Comparison of ENCODE assay signal across 8 cellular contexts in the genomic region with DNA sequence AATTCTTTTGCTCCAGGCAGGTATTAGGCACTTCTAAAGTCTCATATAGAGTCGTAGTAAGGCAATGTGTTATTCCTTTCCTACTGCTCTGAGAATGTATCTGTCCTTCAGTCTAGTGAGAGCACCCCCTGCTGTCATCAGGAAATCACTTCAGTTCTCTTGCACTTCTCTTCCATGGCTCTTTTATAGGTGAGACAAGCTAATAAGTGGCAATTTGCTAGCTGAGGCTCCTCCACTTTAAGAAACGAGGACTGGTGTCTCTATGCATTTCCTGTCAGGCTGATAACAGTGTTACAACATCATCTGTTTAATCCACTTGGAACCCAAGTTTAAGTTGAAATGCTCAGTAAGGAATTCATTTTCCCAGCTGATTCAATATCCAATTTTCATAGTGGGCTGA.
DNase-seq lines count a peak whose midpoint lies in the region; ATAC-seq and TF ChIP-seq lines count a peak whose summit lies in the region.

No MANE protein-coding gene starts in this region.

- intact Hi-C loops in IMR-90 (cut with micrococcal nuclease) = loop anchor here (1.0 to 10.0 kb wide), 5 partner anchors 323 to 1598 kb away; no protein-coding TSS in a partner anchor

- H3K4me2 ChIP-seq in IMR-90 (ENCODE audit: low read depth, low read length) = no peak overlapping the region

- H2BK15ac ChIP-seq in IMR-90 (ENCODE audit: low read depth, low read length) = no peak overlapping the region

- H3K4me1 ChIP-seq in IMR-90 (ENCODE audit: control insufficient read depth, insufficient read depth, low read length) = no peaks in the 10 kb centered on the region
- no peaks in the 10 kb centered on the region for H3K4me1 ChIP-seq in iPS DF 6.9 (ENCODE audit: control insufficient read depth, insufficient read depth, low read length)
- H3K4me1 ChIP-seq in suprapubic skin = no peaks in the 10 kb centered on the region

- H3K79me1 ChIP-seq in IMR-90 (ENCODE audit: low read depth in 1 of 2, low read length in 2 of 2) = no peaks in the 10 kb centered on the region

- no peaks in the 10 kb centered on the region for H3K36me3 ChIP-seq in IMR-90 (ENCODE audit: control insufficient read depth, insufficient read depth, low read length)
- no peaks in the 10 kb centered on the region for H3K36me3 ChIP-seq in iPS DF 6.9 (ENCODE audit: control insufficient read depth, insufficient read depth, low read length)
- H3K36me3 ChIP-seq in suprapubic skin = no peaks in the 10 kb centered on the region

- no peak overlapping the region for H4K5ac ChIP-seq in IMR-90 (ENCODE audit: low read depth, low read length)

- H3K9me3 ChIP-seq in IMR-90 (ENCODE audit: control insufficient read depth, insufficient read depth, low read length) (no peaks in the 10 kb centered on the region), iPS DF 6.9 (ENCODE audit: control insufficient read depth, insufficient read depth, low read length) (no peaks in the 10 kb centered on the region), suprapubic skin (no peaks in the 10 kb centered on the region)

- H4K91ac ChIP-seq in IMR-90 (ENCODE audit: insufficient read depth, low read depth, low read length) = no peak overlapping the region

- H3K27ac ChIP-seq in IMR-90 (ENCODE audit: insufficient read depth, low read length) = no peak overlapping the region
- no peak overlapping the region for H3K27ac ChIP-seq in iPS DF 6.9 (ENCODE audit: low read length)
- no peak overlapping the region for H3K27ac ChIP-seq in suprapubic skin

- dilution Hi-C loops in IMR-90 (cut with HindIII; ENCODE audit: low sequenced_read_pairs, unreplicated experiment) = no loop called here

- WGBS in IMR-90 (ENCODE audit: extremely low coverage in 2 of 2, insufficient read length in 1 of 2), 2 experiments = 60% methylated on average over 2 of the region's 2 CpGs; no CpG with 5 or more reads in 1 of the 2 experiments
- WGBS in iPS DF 6.9 (ENCODE audit: insufficient coverage, insufficient read length) = no CpG with 5 or more reads among the region's 2 CpGs
- WGBS in suprapubic skin = 30% methylated on average over 2 of the region's 2 CpGs

- H3K27me3 Mint-ChIP-seq in activated naive CD8-positive, alpha-beta T cell treated with anti-CD3 and anti-CD28 coated beads for 36 hours = no peaks in the 10 kb centered on the region
- H3K27me3 Mint-ChIP-seq in T-helper 2 cell treated with Interferon-gamma antibody and Interleukin-4, amounts not matched to agents 5 μg/mL and 100 μg/mL, for 36 hours (ENCODE audit: low read depth) = no peaks in the 10 kb centered on the region

- TF ChIP-seq POLR2A in IMR-90 (IDR thresholded peaks at IDR 0.05; ENCODE audit: low read depth, low read length) (no peak), suprapubic skin (IDR thresholded peaks at IDR 0.05) (no peak)

- no peaks in the 10 kb centered on the region for H4K20me1 ChIP-seq in IMR-90 (ENCODE audit: insufficient read depth, low read length)

- H3K36me3 Mint-ChIP-seq in activated naive CD8-positive, alpha-beta T cell treated with anti-CD3 and anti-CD28 coated beads for 36 hours = no peaks in the 10 kb centered on the region
- no peaks in the 10 kb centered on the region for H3K36me3 Mint-ChIP-seq in T-helper 2 cell treated with Interferon-gamma antibody and Interleukin-4, amounts not matched to agents 5 μg/mL and 100 μg/mL, for 36 hours (ENCODE audit: low read depth)

- no peak for TF ChIP-seq EP300 in suprapubic skin (IDR thresholded peaks at IDR 0.05)

- H2AK9ac ChIP-seq in IMR-90 (replicated peaks; ENCODE audit: low read depth, low read length, poor library complexity) = no peak overlapping the region

- H3K27me3 ChIP-seq in IMR-90 (ENCODE audit: control insufficient read depth, insufficient read depth, low read length) (no peaks in the 10 kb centered on the region), iPS DF 6.9 (ENCODE audit: control insufficient read depth, insufficient read depth, low read length) (no peaks in the 10 kb centered on the region), suprapubic skin (no peaks in the 10 kb centered on the region)

- ATAC-seq in GM21367 (IDR thresholded peaks at IDR 0.05; ENCODE audit: unreplicated experiment) = peak; percentile 82
- ATAC-seq in IMR-90 (ENCODE audit: low read depth) = peak; percentile 61; the same call in 1 of the 2 replicates

- in situ Hi-C loops in IMR-90 (cut with MboI; ENCODE audit: low sequenced_read_pairs) = loop anchor here (25.0 kb wide), 1 partner anchor 818 kb away; no protein-coding TSS in a partner anchor

- no peak overlapping the region for H2BK20ac ChIP-seq in IMR-90 (ENCODE audit: low read depth, low read length)

- POLR2A ChIA-PET in IMR-90 (lab: Charles Lee; ENCODE audit: unreplicated experiment) = no interaction called here

- H3K14ac ChIP-seq in IMR-90 (replicated peaks; ENCODE audit: low read depth, low read length) = no peak overlapping the region

- H3K18ac ChIP-seq in IMR-90 (ENCODE audit: low read depth, low read length) = no peak overlapping the region

- no peak overlapping the region for H2BK120ac ChIP-seq in IMR-90 (ENCODE audit: low read depth, low read length)

- no peak overlapping the region for H3K23ac ChIP-seq in IMR-90 (ENCODE audit: low read depth, low read length)

- H3K4me3 Mint-ChIP-seq in activated naive CD8-positive, alpha-beta T cell treated with anti-CD3 and anti-CD28 coated beads for 36 hours = no peak overlapping the region
- H3K4me3 Mint-ChIP-seq in T-helper 2 cell treated with Interferon-gamma antibody and Interleukin-4, amounts not matched to agents 5 μg/mL and 100 μg/mL, for 36 hours = no peak overlapping the region

- H3K9me3 Mint-ChIP-seq in activated naive CD8-positive, alpha-beta T cell treated with anti-CD3 and anti-CD28 coated beads for 36 hours = no peaks in the 10 kb centered on the region
- H3K9me3 Mint-ChIP-seq in T-helper 2 cell treated with Interferon-gamma antibody and Interleukin-4, amounts not matched to agents 5 μg/mL and 100 μg/mL, for 36 hours = no peaks in the 10 kb centered on the region

- peak; percentile 58 for TF ChIP-seq RAD21 in IMR-90 (IDR thresholded peaks at IDR 0.05; ENCODE audit: low read length)

- DNase-seq in EL (peak; percentile 44), IMR-90 (peak; percentile 59), SW480 (ENCODE audit: low spot score) (peak; percentile 44), iPS DF 6.9 (ENCODE audit: low read depth, low spot score) (peak; percentile 16), suprapubic skin (ENCODE audit: low spot score in 2 of 2) (no peak)
- no peak for DNase-seq in activated naive CD8-positive, alpha-beta T cell treated with anti-CD3 and anti-CD28 coated beads for 36 hours
- no peak for DNase-seq in T-helper 2 cell treated with Interferon-gamma antibody and Interleukin-4, amounts not matched to agents 5 μg/mL and 100 μg/mL, for 36 hours (ENCODE audit: low spot score)

- peak; percentile 53 for TF ChIP-seq CTCF in IMR-90 (conservative IDR thresholded peaks at IDR 0.05; ENCODE audit: low read depth, low read length)
- peak in 1 of 2 donors; percentile 9 for TF ChIP-seq CTCF in suprapubic skin (IDR thresholded peaks at IDR 0.05)

- no peak overlapping the region for H3K4ac ChIP-seq in IMR-90 (ENCODE audit: low read depth, low read length)

- H3K27ac Mint-ChIP-seq in activated naive CD8-positive, alpha-beta T cell treated with anti-CD3 and anti-CD28 coated beads for 36 hours = no peak overlapping the region
- no peak overlapping the region for H3K27ac Mint-ChIP-seq in T-helper 2 cell treated with Interferon-gamma antibody and Interleukin-4, amounts not matched to agents 5 μg/mL and 100 μg/mL, for 36 hours

- CTCF ChIA-PET in IMR-90 (lab: Yijun Ruan, JAX) = interaction anchor here (0.7 to 2.6 kb wide), 6 partner anchors 8 to 1252 kb away, joined by 3 to 10 read pairs (median 4); no protein-coding TSS in a partner anchor

- H3K4me3 ChIP-seq in IMR-90 (ENCODE audit: insufficient read depth, low read depth, low read length) (no peak overlapping the region), iPS DF 6.9 (ENCODE audit: low read length) (no peak overlapping the region), suprapubic skin (no peak overlapping the region)

- no peak overlapping the region for H3K56ac ChIP-seq in IMR-90 (ENCODE audit: extremely low read depth, insufficient read depth, low read length)

- no peak overlapping the region for H2AFZ ChIP-seq in IMR-90 (replicated peaks; ENCODE audit: low read length, poor library complexity)

- H2AK5ac ChIP-seq in IMR-90 (ENCODE audit: low read depth, low read length) = no peak overlapping the region

- H3K9ac ChIP-seq in IMR-90 (ENCODE audit: low read depth, low read length) = no peak overlapping the region

- H3K9me1 ChIP-seq in IMR-90 (ENCODE audit: insufficient read depth, low read length) = no peaks in the 10 kb centered on the region

- no peaks in the 10 kb centered on the region for H3K4me1 Mint-ChIP-seq in activated naive CD8-positive, alpha-beta T cell treated with anti-CD3 and anti-CD28 coated beads for 36 hours
- H3K4me1 Mint-ChIP-seq in T-helper 2 cell treated with Interferon-gamma antibody and Interleukin-4, amounts not matched to agents 5 μg/mL and 100 μg/mL, for 36 hours (ENCODE audit: low read depth) = no peaks in the 10 kb centered on the region

- no peak overlapping the region for H2BK5ac ChIP-seq in IMR-90 (ENCODE audit: low read depth, low read length, poor library complexity, severe bottlenecking)

- BruUV-seq in IMR-90 (replicated peaks; lab: Mats Ljungman, UMichigan) = no TSS peak

- no peak overlapping the region; a peak in 1 of 4 replicates for H4K8ac ChIP-seq in IMR-90 (ENCODE audit: low read depth in 2 of 2, low read length in 2 of 2)

TF ChIP-seq in IMR-90, 13 proteins besides CTCF, POLR2A, EP300 and RAD21:
- TF ChIP-seq, protein P1, sequence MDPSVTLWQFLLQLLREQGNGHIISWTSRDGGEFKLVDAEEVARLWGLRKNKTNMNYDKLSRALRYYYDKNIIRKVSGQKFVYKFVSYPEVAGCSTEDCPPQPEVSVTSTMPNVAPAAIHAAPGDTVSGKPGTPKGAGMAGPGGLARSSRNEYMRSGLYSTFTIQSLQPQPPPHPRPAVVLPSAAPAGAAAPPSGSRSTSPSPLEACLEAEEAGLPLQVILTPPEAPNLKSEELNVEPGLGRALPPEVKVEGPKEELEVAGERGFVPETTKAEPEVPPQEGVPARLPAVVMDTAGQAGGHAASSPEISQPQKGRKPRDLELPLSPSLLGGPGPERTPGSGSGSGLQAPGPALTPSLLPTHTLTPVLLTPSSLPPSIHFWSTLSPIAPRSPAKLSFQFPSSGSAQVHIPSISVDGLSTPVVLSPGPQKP (IDR thresholded peaks at IDR 0.05; ENCODE audit: borderline replicate concordance, low read depth, low read length) = no peak
- TF ChIP-seq BHLHE40 (IDR thresholded peaks at IDR 0.05; ENCODE audit: low read depth, low read length) (no peak), SMC3 (IDR thresholded peaks at IDR 0.05; ENCODE audit: low read depth, low read length) (peak; percentile 54), NFE2L2 (IDR thresholded peaks at IDR 0.05; ENCODE audit: low read depth, low read length) (no peak)

Comparison
In these comparisons a context has a peak if more than half of its experiments do, and no peak if none do; other contexts are left out.
1. DNase-seq: peak in EL (single experiment), IMR-90 (single experiment), SW480 (single experiment) and iPS DF 6.9 (single experiment); none in activated naive CD8-positive, alpha-beta T cell treated with anti-CD3 and anti-CD28 coated beads for 36 hours (single experiment), T-helper 2 cell treated with Interferon-gamma antibody and Interleukin-4, amounts not matched to agents 5 μg/mL and 100 μg/mL, for 36 hours (single experiment) and suprapubic skin (0 of 2).